In the genomic region with DNA sequence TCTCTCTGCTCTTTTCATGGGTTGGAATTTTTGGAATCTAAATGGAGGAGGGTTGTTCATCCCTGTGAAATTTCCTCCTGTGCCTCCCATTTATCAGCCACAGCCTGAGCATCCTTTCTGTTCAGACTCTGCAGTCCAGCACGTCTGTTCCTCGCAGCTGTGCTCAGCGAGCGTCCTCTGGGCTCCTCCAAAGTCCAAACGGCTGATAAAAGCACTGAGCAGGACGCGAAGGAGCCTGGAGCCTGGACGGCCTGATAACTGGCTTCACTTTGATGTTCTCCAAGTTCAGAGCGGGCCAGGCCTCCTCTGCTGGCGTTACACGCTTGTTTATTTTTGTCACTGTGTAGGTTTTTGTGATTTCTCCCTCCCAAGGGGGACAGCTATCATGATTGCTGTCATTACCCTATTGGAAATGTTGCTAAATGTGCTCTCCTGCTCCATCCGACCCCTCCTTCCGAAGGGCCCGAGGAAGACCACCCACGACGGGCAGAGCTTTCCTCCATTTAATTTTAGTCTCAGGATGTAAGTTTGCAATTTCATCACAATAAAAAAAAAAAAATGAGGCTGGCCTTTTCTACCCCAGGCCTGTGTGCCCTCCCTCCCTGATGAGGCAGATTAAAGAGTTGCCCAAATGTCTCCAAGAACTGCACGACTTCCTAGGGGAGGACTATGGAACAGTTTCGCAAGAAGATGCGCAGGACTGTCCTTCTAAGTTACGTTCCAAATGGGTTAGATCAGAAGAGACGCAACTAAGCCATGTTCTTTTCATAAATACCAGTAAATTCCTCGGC, we compare ENCODE assay signal across 21 cellular contexts.
DNase-seq lines count a peak whose midpoint lies in the region; TF ChIP-seq lines count a peak whose summit lies in the region.
"Had no signal": no experiment of that assay in that cellular context is flagged by ENCODE, and none has a peak within 500 bp of the region (broad histone marks: within the 10 kb centered on the region; RNA-seq: fewer than 3 reads in every experiment).

No MANE protein-coding gene starts in this region.

- no peaks in the 10 kb centered on the region for H3K36me3 Mint-ChIP-seq in activated naive CD4-positive, alpha-beta T cell treated with anti-CD3 and anti-CD28 coated beads for 36 hours (ENCODE audit: low read depth)
- H3K36me3 Mint-ChIP-seq in Calu3 (ENCODE audit: insufficient read depth, unreplicated experiment) = no peaks in the 10 kb centered on the region
- H3K36me3 Mint-ChIP-seq: CD8-positive, alpha-beta memory T cell; neural progenitor cell had no signal

- no peak overlapping the region for H3K27ac Mint-ChIP-seq in activated naive CD4-positive, alpha-beta T cell treated with anti-CD3 and anti-CD28 coated beads for 36 hours
- H3K27ac Mint-ChIP-seq in Calu3 (ENCODE audit: unreplicated experiment) = no peak overlapping the region
- H3K27ac Mint-ChIP-seq: activated CD4-positive, alpha-beta memory T cell treated with anti-CD3 and anti-CD28 coated beads, Interleukin-2, amount 10 ng/mL, durations not matched to agents 7 days and 5 days; CD8-positive, alpha-beta memory T cell; neural progenitor cell had no signal

- no peaks in the 10 kb centered on the region for H3K9me3 Mint-ChIP-seq in activated naive CD4-positive, alpha-beta T cell treated with anti-CD3 and anti-CD28 coated beads for 36 hours
- no peaks in the 10 kb centered on the region for H3K9me3 Mint-ChIP-seq in Calu3 (ENCODE audit: low read depth, unreplicated experiment)
- H3K9me3 Mint-ChIP-seq: activated CD4-positive, alpha-beta memory T cell treated with anti-CD3 and anti-CD28 coated beads, Interleukin-2, amount 10 ng/mL, durations not matched to agents 7 days and 5 days; neural progenitor cell had no signal

- no peak for TF ChIP-seq CTCF in cardiac fibroblast (IDR thresholded peaks at IDR 0.05; ENCODE audit: low read depth, low read length)
- no peak for TF ChIP-seq CTCF in sigmoid colon (IDR thresholded peaks at IDR 0.05)
- TF ChIP-seq CTCF in Calu3 (IDR thresholded peaks at IDR 0.05; ENCODE audit: unreplicated experiment) = no peak

- no peaks in the 10 kb centered on the region for H3K9me3 ChIP-seq in sigmoid colon
- H3K9me3 ChIP-seq: HAP-1 had no signal

- DNase-seq in ELF-1 (ENCODE audit: low read depth, low spot score) (peak; percentile 46), cardiac fibroblast (ENCODE audit: low read depth in 2 of 2) (peak; percentile 12 to 37), hepatic stellate cell (ENCODE audit: low spot score) (peak; percentile 33), sigmoid colon (peak; percentile 62), A172 (ENCODE audit: low spot score) (no peak), kidney glomerular epithelial cell (lab: John Stamatoyannopoulos, UW) (no peak), Calu3 (no peak)
- DNase-seq in activated naive CD4-positive, alpha-beta T cell treated with anti-CD3 and anti-CD28 coated beads for 36 hours = no peak
- DNase-seq: activated CD4-positive, alpha-beta memory T cell treated with anti-CD3 and anti-CD28 coated beads, Interleukin-2, amount 10 ng/mL, durations not matched to agents 7 days and 5 days; activated CD4-positive, CD25-positive, alpha-beta regulatory T cell; amniotic stem cell; CD8-positive, alpha-beta memory T cell; central memory CD4-positive, alpha-beta T cell; mesendoderm; NCI-H69; stimulated activated CD4-positive, alpha-beta T cell treated with anti-CD3 and anti-CD28 coated beads, Interleukin-1b, Interleukin-23, amount 100 ng/mL, for 48 hours; T1000 had no signal

- WGBS in sigmoid colon, 2 donors = 52 to 57% methylated on average over 22 of the region's 22 CpGs

- H3K4me1 ChIP-seq in sigmoid colon = peaks cover 0 to 7% (median 0%) of the 10 kb centered on the region in 4 donors
- H3K4me1 ChIP-seq: HAP-1 had no signal

- H3K4me3 Mint-ChIP-seq in activated naive CD4-positive, alpha-beta T cell treated with anti-CD3 and anti-CD28 coated beads for 36 hours = no peak overlapping the region
- H3K4me3 Mint-ChIP-seq in Calu3 (ENCODE audit: low read depth, unreplicated experiment) = no peak overlapping the region
- H3K4me3 Mint-ChIP-seq: activated CD4-positive, alpha-beta memory T cell treated with anti-CD3 and anti-CD28 coated beads, Interleukin-2, amount 10 ng/mL, durations not matched to agents 7 days and 5 days; CD8-positive, alpha-beta memory T cell; neural progenitor cell had no signal

- CTCF ChIA-PET in activated naive CD4-positive, alpha-beta T cell treated with anti-CD3 and anti-CD28 coated beads for 36 hours (lab: Charles Lee) = no interaction called here
- CTCF ChIA-PET in Calu3 (lab: Charles Lee) = no interaction called here

- no peaks in the 10 kb centered on the region for H3K36me3 ChIP-seq in sigmoid colon
- H3K36me3 ChIP-seq: HAP-1, neural progenitor cell had no signal

- H3K4me3 ChIP-seq in cardiac fibroblast (replicated peaks in 1 of 2; ENCODE audit: low read depth in 2 of 2, low read length in 2 of 2) (no peak overlapping the region), sigmoid colon (no peak overlapping the region)
- H3K4me3 ChIP-seq: dorsolateral prefrontal cortex, HAP-1, neural progenitor cell had no signal

- H3K4me1 Mint-ChIP-seq in activated naive CD4-positive, alpha-beta T cell treated with anti-CD3 and anti-CD28 coated beads for 36 hours (ENCODE audit: low read depth) = no peaks in the 10 kb centered on the region
- H3K4me1 Mint-ChIP-seq in Calu3 (ENCODE audit: low read depth, unreplicated experiment) = no peaks in the 10 kb centered on the region
- H3K4me1 Mint-ChIP-seq: activated CD4-positive, alpha-beta memory T cell treated with anti-CD3 and anti-CD28 coated beads, Interleukin-2, amount 10 ng/mL, durations not matched to agents 7 days and 5 days; CD8-positive, alpha-beta memory T cell had no signal

- H3K27me3 ChIP-seq in sigmoid colon = no peaks in the 10 kb centered on the region

- TF ChIP-seq EP300 in sigmoid colon (IDR thresholded peaks at IDR 0.05) = no peak

- BruUV-seq in Calu3 (replicated peaks; lab: Mats Ljungman, UMichigan) = no TSS peak

- intact Hi-C loops in sigmoid colon (cut with DNase I) (no loop called here), Calu3 (cut with micrococcal nuclease; ENCODE audit: unreplicated experiment) (no loop called here)
- intact Hi-C loops in activated naive CD4-positive, alpha-beta T cell treated with anti-CD3 and anti-CD28 coated beads for 36 hours (cut with micrococcal nuclease) = no loop called here

- TF ChIP-seq POLR2A in sigmoid colon (IDR thresholded peaks at IDR 0.05) = no peak

- H3K27me3 Mint-ChIP-seq in activated naive CD4-positive, alpha-beta T cell treated with anti-CD3 and anti-CD28 coated beads for 36 hours (ENCODE audit: low read depth) = peaks cover 10% of the 10 kb centered on the region
- H3K27me3 Mint-ChIP-seq in Calu3 (ENCODE audit: unreplicated experiment) = no peaks in the 10 kb centered on the region

- peak overlapping the region in 1 of 4 donors; percentile 12 for H3K27ac ChIP-seq in sigmoid colon
- H3K27ac ChIP-seq: dorsolateral prefrontal cortex, KMS-11, neural progenitor cell had no signal

Comparison
In these comparisons a context has a peak if more than half of its experiments do, and no peak if none do; other contexts are left out.
1. DNase-seq: peak in ELF-1 (single experiment), cardiac fibroblast (2 of 2), hepatic stellate cell (single experiment) and sigmoid colon (single experiment); none in A172 (single experiment), kidney glomerular epithelial cell (single experiment), activated naive CD4-positive, alpha-beta T cell treated with anti-CD3 and anti-CD28 coated beads for 36 hours (single experiment) and Calu3 (single experiment).